1 cellular context compared by ENCODE assay signal in the genomic region with DNA sequence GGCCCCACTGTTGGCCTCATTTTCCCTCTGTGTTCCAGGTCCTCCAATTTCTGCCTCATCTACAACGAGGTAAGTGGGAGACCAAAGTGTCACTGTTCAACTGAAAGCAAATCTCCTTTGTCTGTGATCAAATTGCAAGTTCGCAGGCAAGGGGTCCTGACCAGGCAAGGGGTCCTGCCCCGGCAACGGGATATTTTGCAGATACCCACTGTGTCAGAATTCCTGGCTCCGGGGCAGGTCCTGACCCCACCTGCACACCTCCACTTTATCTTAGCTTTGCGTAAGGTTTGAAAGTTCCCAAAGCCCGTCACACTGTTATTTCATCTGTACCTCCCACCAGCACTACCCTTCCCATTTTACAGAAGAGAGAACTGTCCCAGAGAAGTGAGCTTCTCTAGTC.
TF ChIP-seq lines count a peak whose summit lies in the region.

No MANE protein-coding gene starts in this region.

TF ChIP-seq in WTC11, 78 proteins besides CTCF, POLR2A, EP300 and RAD21:
- TF ChIP-seq, protein P1, sequence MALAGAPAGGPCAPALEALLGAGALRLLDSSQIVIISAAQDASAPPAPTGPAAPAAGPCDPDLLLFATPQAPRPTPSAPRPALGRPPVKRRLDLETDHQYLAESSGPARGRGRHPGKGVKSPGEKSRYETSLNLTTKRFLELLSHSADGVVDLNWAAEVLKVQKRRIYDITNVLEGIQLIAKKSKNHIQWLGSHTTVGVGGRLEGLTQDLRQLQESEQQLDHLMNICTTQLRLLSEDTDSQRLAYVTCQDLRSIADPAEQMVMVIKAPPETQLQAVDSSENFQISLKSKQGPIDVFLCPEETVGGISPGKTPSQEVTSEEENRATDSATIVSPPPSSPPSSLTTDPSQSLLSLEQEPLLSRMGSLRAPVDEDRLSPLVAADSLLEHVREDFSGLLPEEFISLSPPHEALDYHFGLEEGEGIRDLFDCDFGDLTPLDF (CRISPR knock-in tag; IDR thresholded peaks at IDR 0.05): no peak
- TF ChIP-seq, protein P2, sequence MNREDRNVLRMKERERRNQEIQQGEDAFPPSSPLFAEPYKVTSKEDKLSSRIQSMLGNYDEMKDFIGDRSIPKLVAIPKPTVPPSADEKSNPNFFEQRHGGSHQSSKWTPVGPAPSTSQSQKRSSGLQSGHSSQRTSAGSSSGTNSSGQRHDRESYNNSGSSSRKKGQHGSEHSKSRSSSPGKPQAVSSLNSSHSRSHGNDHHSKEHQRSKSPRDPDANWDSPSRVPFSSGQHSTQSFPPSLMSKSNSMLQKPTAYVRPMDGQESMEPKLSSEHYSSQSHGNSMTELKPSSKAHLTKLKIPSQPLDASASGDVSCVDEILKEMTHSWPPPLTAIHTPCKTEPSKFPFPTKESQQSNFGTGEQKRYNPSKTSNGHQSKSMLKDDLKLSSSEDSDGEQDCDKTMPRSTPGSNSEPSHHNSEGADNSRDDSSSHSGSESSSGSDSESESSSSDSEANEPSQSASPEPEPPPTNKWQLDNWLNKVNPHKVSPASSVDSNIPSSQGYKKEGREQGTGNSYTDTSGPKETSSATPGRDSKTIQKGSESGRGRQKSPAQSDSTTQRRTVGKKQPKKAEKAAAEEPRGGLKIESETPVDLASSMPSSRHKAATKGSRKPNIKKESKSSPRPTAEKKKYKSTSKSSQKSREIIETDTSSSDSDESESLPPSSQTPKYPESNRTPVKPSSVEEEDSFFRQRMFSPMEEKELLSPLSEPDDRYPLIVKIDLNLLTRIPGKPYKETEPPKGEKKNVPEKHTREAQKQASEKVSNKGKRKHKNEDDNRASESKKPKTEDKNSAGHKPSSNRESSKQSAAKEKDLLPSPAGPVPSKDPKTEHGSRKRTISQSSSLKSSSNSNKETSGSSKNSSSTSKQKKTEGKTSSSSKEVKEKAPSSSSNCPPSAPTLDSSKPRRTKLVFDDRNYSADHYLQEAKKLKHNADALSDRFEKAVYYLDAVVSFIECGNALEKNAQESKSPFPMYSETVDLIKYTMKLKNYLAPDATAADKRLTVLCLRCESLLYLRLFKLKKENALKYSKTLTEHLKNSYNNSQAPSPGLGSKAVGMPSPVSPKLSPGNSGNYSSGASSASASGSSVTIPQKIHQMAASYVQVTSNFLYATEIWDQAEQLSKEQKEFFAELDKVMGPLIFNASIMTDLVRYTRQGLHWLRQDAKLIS (CRISPR knock-in tag; IDR thresholded peaks at IDR 0.05; ENCODE audit: borderline replicate concordance): no peak
- TF ChIP-seq FOXP1 (CRISPR knock-in tag; IDR thresholded peaks at IDR 0.05; ENCODE audit: borderline replicate concordance) (no peak), GABPB1 (CRISPR knock-in tag; IDR thresholded peaks at IDR 0.05) (no peak)
- TF ChIP-seq, protein P3, sequence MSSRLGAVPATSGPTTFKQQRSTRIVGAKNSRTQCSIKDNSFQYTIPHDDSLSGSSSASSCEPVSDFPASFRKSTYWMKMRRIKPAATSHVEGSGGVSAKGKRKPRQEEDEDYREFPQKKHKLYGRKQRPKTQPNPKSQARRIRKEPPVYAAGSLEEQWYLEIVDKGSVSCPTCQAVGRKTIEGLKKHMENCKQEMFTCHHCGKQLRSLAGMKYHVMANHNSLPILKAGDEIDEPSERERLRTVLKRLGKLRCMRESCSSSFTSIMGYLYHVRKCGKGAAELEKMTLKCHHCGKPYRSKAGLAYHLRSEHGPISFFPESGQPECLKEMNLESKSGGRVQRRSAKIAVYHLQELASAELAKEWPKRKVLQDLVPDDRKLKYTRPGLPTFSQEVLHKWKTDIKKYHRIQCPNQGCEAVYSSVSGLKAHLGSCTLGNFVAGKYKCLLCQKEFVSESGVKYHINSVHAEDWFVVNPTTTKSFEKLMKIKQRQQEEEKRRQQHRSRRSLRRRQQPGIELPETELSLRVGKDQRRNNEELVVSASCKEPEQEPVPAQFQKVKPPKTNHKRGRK (CRISPR knock-in tag; IDR thresholded peaks at IDR 0.05; ENCODE audit: borderline replicate concordance): no peak
- TF ChIP-seq, protein P4, sequence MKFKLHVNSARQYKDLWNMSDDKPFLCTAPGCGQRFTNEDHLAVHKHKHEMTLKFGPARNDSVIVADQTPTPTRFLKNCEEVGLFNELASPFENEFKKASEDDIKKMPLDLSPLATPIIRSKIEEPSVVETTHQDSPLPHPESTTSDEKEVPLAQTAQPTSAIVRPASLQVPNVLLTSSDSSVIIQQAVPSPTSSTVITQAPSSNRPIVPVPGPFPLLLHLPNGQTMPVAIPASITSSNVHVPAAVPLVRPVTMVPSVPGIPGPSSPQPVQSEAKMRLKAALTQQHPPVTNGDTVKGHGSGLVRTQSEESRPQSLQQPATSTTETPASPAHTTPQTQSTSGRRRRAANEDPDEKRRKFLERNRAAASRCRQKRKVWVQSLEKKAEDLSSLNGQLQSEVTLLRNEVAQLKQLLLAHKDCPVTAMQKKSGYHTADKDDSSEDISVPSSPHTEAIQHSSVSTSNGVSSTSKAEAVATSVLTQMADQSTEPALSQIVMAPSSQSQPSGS (CRISPR knock-in tag; IDR thresholded peaks at IDR 0.05; ENCODE audit: borderline replicate concordance, low read depth): no peak
